Comparison of ENCODE assay signal across 13 cellular contexts in the genomic region with DNA sequence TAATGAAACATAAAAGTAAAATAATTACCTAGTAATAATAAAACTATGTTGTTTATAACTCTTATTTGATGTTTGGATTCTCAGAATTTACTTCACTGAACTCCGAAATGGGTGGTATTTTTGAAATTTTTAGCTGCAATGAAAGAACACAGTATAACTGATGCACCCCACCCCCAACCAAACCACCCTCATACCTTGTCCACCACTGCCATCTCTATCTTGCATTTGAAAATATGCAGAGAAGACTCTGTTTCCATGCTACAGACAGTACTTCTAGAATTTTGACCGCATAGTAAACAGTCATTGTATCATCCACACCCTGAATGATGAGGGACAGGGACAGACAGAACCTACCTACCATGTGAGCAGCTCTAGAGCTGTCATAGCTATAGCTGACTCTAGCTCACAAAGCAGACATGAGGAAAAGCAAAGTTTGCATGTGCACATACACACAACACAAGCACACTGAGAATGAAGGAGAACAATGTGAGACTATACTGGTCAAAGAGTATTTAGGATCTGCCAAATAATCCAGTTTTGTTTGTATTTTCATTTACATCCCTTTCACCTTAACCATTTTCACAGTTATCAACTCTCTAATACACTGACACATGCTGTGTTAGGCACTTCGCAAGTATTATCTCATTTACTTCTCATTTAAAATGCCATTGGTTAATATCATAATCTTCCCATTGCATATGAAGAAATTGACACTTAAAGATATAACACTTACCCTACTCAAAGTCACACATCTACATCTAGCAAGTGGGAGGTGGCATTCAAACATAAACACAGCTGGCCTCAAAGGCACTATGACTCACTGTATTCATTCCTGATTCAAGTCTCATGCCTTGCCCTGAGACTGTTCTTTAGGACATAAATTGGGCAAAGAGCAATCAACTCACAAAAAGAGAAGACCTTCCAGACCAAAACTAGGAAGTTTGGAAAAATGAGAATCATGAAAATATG.
DNase-seq lines count a peak whose midpoint lies in the region; ATAC-seq and TF ChIP-seq lines count a peak whose summit lies in the region.
"Had no signal": no experiment of that assay in that cellular context is flagged by ENCODE, and none has a peak within 500 bp of the region (broad histone marks: within the 10 kb centered on the region; RNA-seq: fewer than 3 reads in every experiment).

No MANE protein-coding gene starts in this region.

- POLR2A ChIA-PET in activated CD8-positive, alpha-beta T cell treated with anti-CD3 and anti-CD28 coated beads for 36 hours (lab: Charles Lee): interaction anchor here (1.0 kb wide), 1 partner anchor 14 kb away, joined by 3 read pairs; no protein-coding TSS in a partner anchor

- TF ChIP-seq CTCF in activated CD8-positive, alpha-beta T cell treated with anti-CD3 and anti-CD28 coated beads for 36 hours (IDR thresholded peaks at IDR 0.05): no peak
- no peak for TF ChIP-seq CTCF in fibroblast of villous mesenchyme (IDR thresholded peaks at IDR 0.05; ENCODE audit: insufficient read depth, low read depth, low read length)

- H3K4me3 ChIP-seq in fibroblast of villous mesenchyme (ENCODE audit: low read depth, low read length): no peak overlapping the region
- H3K4me3 ChIP-seq: ascending aorta, tibial artery had no signal

- peaks cover 46% of the 10 kb centered on the region for H3K4me1 Mint-ChIP-seq in activated CD8-positive, alpha-beta T cell treated with anti-CD3 and anti-CD28 coated beads for 36 hours (ENCODE audit: low read depth)
- H3K4me1 Mint-ChIP-seq: activated B cell treated with CpG ODN at 0.5 μM for 24 hours had no signal

- DNase-seq in stimulated activated CD4-positive, alpha-beta T cell treated with anti-CD3 and anti-CD28 coated beads, Interleukin-4, amount 100 ng/mL, for 24 hours: peak; percentile 34
- no peak for DNase-seq in stimulated activated CD4-positive, alpha-beta T cell treated with anti-CD3 and anti-CD28 coated beads, Interleukin-2, amount 100 ng/mL, for 48 hours
- DNase-seq in activated CD8-positive, alpha-beta T cell treated with anti-CD3 and anti-CD28 coated beads for 36 hours: peak; percentile 43
- peak; percentile 58 for DNase-seq in fibroblast of villous mesenchyme (ENCODE audit: low read depth)
- no peak for DNase-seq in DMS79 (lab: John Stamatoyannopoulos, UW)
- no peak for DNase-seq in head of caudate nucleus
- no peak for DNase-seq in NCI-H510A (lab: John Stamatoyannopoulos, UW)
- DNase-seq: activated B cell treated with CpG ODN at 0.5 μM for 24 hours; CD8-positive, alpha-beta memory T cell; NCI-H1105; tibial artery had no signal

- no peaks in the 10 kb centered on the region for H3K27me3 Mint-ChIP-seq in activated CD8-positive, alpha-beta T cell treated with anti-CD3 and anti-CD28 coated beads for 36 hours
- H3K27me3 Mint-ChIP-seq: activated B cell treated with CpG ODN at 0.5 μM for 24 hours; CD8-positive, alpha-beta memory T cell had no signal

- H3K9me3 Mint-ChIP-seq in activated CD8-positive, alpha-beta T cell treated with anti-CD3 and anti-CD28 coated beads for 36 hours: no peaks in the 10 kb centered on the region
- H3K9me3 Mint-ChIP-seq: activated B cell treated with CpG ODN at 0.5 μM for 24 hours; CD8-positive, alpha-beta memory T cell had no signal

- peak; percentile 94 for ATAC-seq in activated CD8-positive, alpha-beta T cell treated with anti-CD3 and anti-CD28 coated beads for 36 hours
- no peak for ATAC-seq in HG03175 (IDR thresholded peaks at IDR 0.05; ENCODE audit: unreplicated experiment)

- CTCF ChIA-PET in activated CD8-positive, alpha-beta T cell treated with anti-CD3 and anti-CD28 coated beads for 36 hours (lab: Charles Lee): interaction anchor here (1.1 to 2.2 kb wide), 3 partner anchors 11 to 16 kb away, joined by 3 to 7 read pairs (median 3); no protein-coding TSS in a partner anchor

- H3K27ac Mint-ChIP-seq in activated CD8-positive, alpha-beta T cell treated with anti-CD3 and anti-CD28 coated beads for 36 hours: peak overlapping the region; percentile 56
- H3K27ac Mint-ChIP-seq: activated B cell treated with CpG ODN at 0.5 μM for 24 hours had no signal

- H3K36me3 Mint-ChIP-seq in activated CD8-positive, alpha-beta T cell treated with anti-CD3 and anti-CD28 coated beads for 36 hours (ENCODE audit: low read depth): no peaks in the 10 kb centered on the region

- intact Hi-C loops in activated CD8-positive, alpha-beta T cell treated with anti-CD3 and anti-CD28 coated beads for 36 hours (cut with micrococcal nuclease): no loop called here
- intact Hi-C loops in head of caudate nucleus (cut with DNase I): no loop called here

- H3K4me3 Mint-ChIP-seq in activated CD8-positive, alpha-beta T cell treated with anti-CD3 and anti-CD28 coated beads for 36 hours: no peak overlapping the region
- H3K4me3 Mint-ChIP-seq: activated B cell treated with CpG ODN at 0.5 μM for 24 hours had no signal

Comparison
In these comparisons a context has a peak if more than half of its experiments do, and no peak if none do; other contexts are left out.
1. DNase-seq: peak in stimulated activated CD4-positive, alpha-beta T cell treated with anti-CD3 and anti-CD28 coated beads, Interleukin-4, amount 100 ng/mL, for 24 hours (single experiment), activated CD8-positive, alpha-beta T cell treated with anti-CD3 and anti-CD28 coated beads for 36 hours (single experiment) and fibroblast of villous mesenchyme (single experiment); none in stimulated activated CD4-positive, alpha-beta T cell treated with anti-CD3 and anti-CD28 coated beads, Interleukin-2, amount 100 ng/mL, for 48 hours (0 of 2), DMS79 (single experiment), head of caudate nucleus (0 of 42) and NCI-H510A (single experiment).